15 cellular contexts compared by ENCODE assay signal in the genomic region with DNA sequence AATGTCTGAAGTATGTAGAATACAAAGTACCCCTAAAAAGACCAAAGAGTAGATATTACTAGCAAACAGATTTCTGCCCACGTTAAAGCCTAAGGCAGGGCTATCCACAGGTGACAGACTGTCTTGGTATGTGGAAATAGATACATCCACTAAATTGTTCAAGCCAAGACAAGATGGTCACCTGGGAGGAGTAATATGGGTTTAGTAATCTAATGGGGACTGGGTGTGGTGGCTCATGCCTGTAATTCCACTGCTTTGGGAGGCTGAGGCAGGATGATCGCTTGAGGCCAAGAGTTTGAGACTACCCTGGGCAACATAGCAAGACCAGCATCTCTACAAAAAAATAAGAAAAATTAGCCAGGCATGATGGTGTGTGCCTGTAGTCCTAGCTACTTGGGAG.
"Had no signal": no experiment of that assay in that cellular context is flagged by ENCODE, and none has a peak within 500 bp of the region (broad histone marks: within the 10 kb centered on the region; RNA-seq: fewer than 3 reads in every experiment).

No MANE protein-coding gene starts in this region.

- H3K9me3 Mint-ChIP-seq: activated CD4-positive, alpha-beta memory T cell treated with anti-CD3 and anti-CD28 coated beads, Interleukin-2, amount 10 ng/mL, durations not matched to agents 7 days and 5 days; activated naive CD4-positive, alpha-beta T cell treated with anti-CD3 and anti-CD28 coated beads, Interleukin-2, amount 50 U/mL, for 24 hours; activated T-cell treated with anti-CD3 and anti-CD28 coated beads, Interleukin-2, amount 50 U/mL, for 4 hours; immature natural killer cell; stimulated activated naive CD8-positive, alpha-beta T cell treated with anti-CD3 and anti-CD28 coated beads, Interleukin-15, Interleukin-2, amounts not matched to agents 100 ng/mL and 50 ng/mL, for 24 hours had no signal

- H3K27me3 ChIP-seq: colonic mucosa, heart left ventricle, ovary, right lobe of liver had no signal

- H3K4me3 Mint-ChIP-seq: activated CD4-positive, alpha-beta memory T cell treated with anti-CD3 and anti-CD28 coated beads, Interleukin-2, amount 10 ng/mL, durations not matched to agents 7 days and 5 days; activated CD4-positive, alpha-beta T cell treated with anti-CD3 and anti-CD28 coated beads for 36 hours; activated naive CD4-positive, alpha-beta T cell treated with anti-CD3 and anti-CD28 coated beads, Interleukin-2, amount 50 U/mL, for 24 hours; activated T-cell treated with anti-CD3 and anti-CD28 coated beads, Interleukin-2, amount 50 U/mL, for 4 hours; immature natural killer cell; stimulated activated naive CD8-positive, alpha-beta T cell treated with anti-CD3 and anti-CD28 coated beads, Interleukin-15, Interleukin-2, amounts not matched to agents 100 ng/mL and 50 ng/mL, for 24 hours; T-helper 17 cell had no signal

- H3K9me3 ChIP-seq: colonic mucosa, heart left ventricle, ovary, right lobe of liver had no signal

- H3K27ac Mint-ChIP-seq: activated CD4-positive, alpha-beta memory T cell treated with anti-CD3 and anti-CD28 coated beads, Interleukin-2, amount 10 ng/mL, durations not matched to agents 7 days and 5 days; activated CD4-positive, alpha-beta T cell treated with anti-CD3 and anti-CD28 coated beads for 36 hours; activated naive CD4-positive, alpha-beta T cell treated with anti-CD3 and anti-CD28 coated beads, Interleukin-2, amount 50 U/mL, for 24 hours; immature natural killer cell; stimulated activated naive CD8-positive, alpha-beta T cell treated with anti-CD3 and anti-CD28 coated beads, Interleukin-15, Interleukin-2, amounts not matched to agents 100 ng/mL and 50 ng/mL, for 24 hours; T-helper 17 cell had no signal

- H3K27me3 Mint-ChIP-seq: activated CD4-positive, alpha-beta memory T cell treated with anti-CD3 and anti-CD28 coated beads, Interleukin-2, amount 10 ng/mL, durations not matched to agents 7 days and 5 days; activated CD4-positive, alpha-beta T cell treated with anti-CD3 and anti-CD28 coated beads for 36 hours; activated naive CD4-positive, alpha-beta T cell treated with anti-CD3 and anti-CD28 coated beads, Interleukin-2, amount 50 U/mL, for 24 hours; stimulated activated naive CD8-positive, alpha-beta T cell treated with anti-CD3 and anti-CD28 coated beads, Interleukin-15, Interleukin-2, amounts not matched to agents 100 ng/mL and 50 ng/mL, for 24 hours; T-helper 17 cell had no signal

- DNase-seq: activated CD4-positive, alpha-beta memory T cell treated with anti-CD3 and anti-CD28 coated beads, Interleukin-2, amount 10 ng/mL, durations not matched to agents 7 days and 5 days; activated CD4-positive, alpha-beta T cell treated with anti-CD3 and anti-CD28 coated beads for 36 hours; activated effector memory CD4-positive, alpha-beta T cell treated with Interleukin-2 at 50 U/mL for 16 hours; activated T-cell treated with anti-CD3 and anti-CD28 coated beads, Interleukin-2, amount 50 U/mL, for 4 hours; caudate nucleus; colonic mucosa; foreskin melanocyte; heart left ventricle; immature natural killer cell; ovary; right lobe of liver; T-helper 17 cell; WERI-Rb-1 had no signal

- H3K27ac ChIP-seq: colonic mucosa, heart left ventricle, ovary, right lobe of liver, WERI-Rb-1 had no signal

- H3K4me3 ChIP-seq: colonic mucosa, heart left ventricle, ovary, right lobe of liver had no signal

- H3K4me1 ChIP-seq: right lobe of liver had no signal

- H3K36me3 ChIP-seq: colonic mucosa, ovary, right lobe of liver had no signal
